8 cellular contexts compared by ENCODE assay signal in genomic region chr3:53890726-53891499, GRCh38. TPM values are rescaled to one million over a fixed set of nuclear protein-coding genes. Genes with fewer than 3 reads are reported as not detected.
DNase-seq lines count a peak whose midpoint lies in the region; ATAC-seq, FAIRE-seq and TF ChIP-seq lines count a peak whose summit lies in the region.

No MANE protein-coding gene starts in this region.

- WGBS in small intestine, 3 donors: 2 to 4% (median 4%) methylated on average over 22 of the region's 22 CpGs

- H3K27me3 ChIP-seq in RWPE2 (ENCODE audit: insufficient read depth, poor library complexity, severe bottlenecking) (no peaks in the 10 kb centered on the region), iPS-18a (ENCODE audit: control insufficient read depth, insufficient read depth, low read length) (no peaks in the 10 kb centered on the region), small intestine (ENCODE audit: control insufficient read depth in 2 of 2, insufficient read depth in 2 of 2, low read length in 2 of 2) (no peaks in the 10 kb centered on the region)

- H3K27ac ChIP-seq in RWPE2 (ENCODE audit: poor library complexity, severe bottlenecking): peak overlapping the region; percentile 20
- peak overlapping the region; percentile 73 for H3K27ac ChIP-seq in iPS-18a (ENCODE audit: low read length)
- H3K27ac ChIP-seq in small intestine (ENCODE audit: low read depth in 1 of 2, low read length in 1 of 2): peak overlapping the region; percentile 97 to 99

- H3K36me3 ChIP-seq in RWPE2 (ENCODE audit: low read depth) (peaks cover 39% of the 10 kb centered on the region), iPS-18a (ENCODE audit: control insufficient read depth, low read depth, low read length) (peaks cover 5% of the 10 kb centered on the region), small intestine (ENCODE audit: control insufficient read depth in 2 of 2, insufficient read depth in 2 of 2, low read length in 2 of 2) (peaks cover 0 to 5% of the 10 kb centered on the region in 2 donors)

- DNase-seq in A172 (ENCODE audit: low spot score) (peak; percentile 35), GM20000 (ENCODE audit: low spot score) (peak; percentile 34), RWPE2 (ENCODE audit: low spot score) (no peak), amniotic epithelial cell (ENCODE audit: low read depth) (peak; percentile 35), small intestine (peak; percentile 81), hippocampal formation (lab: John Stamatoyannopoulos, UW) (no peak)

- no peak for TF ChIP-seq CTCF in GM20000 (IDR thresholded peaks at IDR 0.05; ENCODE audit: extremely low read depth, missing control alignments)
- no peak for TF ChIP-seq CTCF in RWPE2 (IDR thresholded peaks at IDR 0.05; ENCODE audit: poor library complexity, severe bottlenecking)

- H3K4me1 ChIP-seq in RWPE2 (ENCODE audit: insufficient read depth, poor library complexity, severe bottlenecking) (peaks cover 15% of the 10 kb centered on the region), iPS-18a (ENCODE audit: control insufficient read depth, low read depth, low read length) (peaks cover 9% of the 10 kb centered on the region), small intestine (ENCODE audit: control insufficient read depth in 2 of 2, insufficient read depth in 1 of 2, low read depth in 1 of 2, low read length in 1 of 2) (peaks cover 2 to 14% of the 10 kb centered on the region in 2 donors)

- no peaks in the 10 kb centered on the region for H3K9me3 ChIP-seq in RWPE2 (ENCODE audit: severe bottlenecking)
- H3K9me3 ChIP-seq in iPS-18a (ENCODE audit: control insufficient read depth, low read depth, low read length): no peaks in the 10 kb centered on the region
- H3K9me3 ChIP-seq in small intestine (ENCODE audit: control insufficient read depth, low read depth): no peaks in the 10 kb centered on the region

- H3K9ac ChIP-seq in iPS-18a (ENCODE audit: low read length): peak overlapping the region; percentile 85

- ATAC-seq in RWPE2 (ENCODE audit: low read depth): peak; percentile 20; the same call in 1 of the 3 replicates
- ATAC-seq in GM18870 (IDR thresholded peaks at IDR 0.05; ENCODE audit: unreplicated experiment): no peak

- H3K4me3 ChIP-seq in RWPE2 (ENCODE audit: severe bottlenecking): peak overlapping the region; percentile 74
- H3K4me3 ChIP-seq in iPS-18a (ENCODE audit: low read length): peak overlapping the region; percentile 95
- H3K4me3 ChIP-seq in small intestine (ENCODE audit: low read depth in 1 of 2, low read length in 2 of 2): peak overlapping the region; percentile 83 to 87

- no peak for FAIRE-seq in small intestine (lab: Jason Lieb, UNC)

RNA-seq across cellular contexts. Expression of gene SELENOK, which starts 0.7 kb away (rescaled TPM):
- 40.9 and 52.5 TPM in 2 replicates for total RNA-seq in A172 (2014; rRNA removed; shearing (Covaris generic))
- polyA plus RNA-seq in small intestine: 100 to 1,000 TPM in 1 of 3 donors, 10 to 100 TPM in 2; 62.3 to 115 (median 79.4) TPM

RNA-seq across cellular contexts. Expression of gene ACTR8, which starts 9.0 kb away (rescaled TPM):
- total RNA-seq in A172 (2014; rRNA removed; shearing (Covaris generic)): 20.2 and 24.1 TPM in 2 replicates
- polyA plus RNA-seq in small intestine: 1 to 10 TPM; 6.2 to 9.4 (median 6.9) TPM

RNA-seq across cellular contexts. Expression of gene IL17RB, which starts 44.5 kb away (rescaled TPM):
- not detected in 2 replicates for total RNA-seq in A172 (2014; rRNA removed; shearing (Covaris generic))
- 10 to 100 TPM in 1 of 3 donors, 1 to 10 TPM in 2; 2.4 to 10.5 (median 9.2) TPM for polyA plus RNA-seq in small intestine

RNA-seq across cellular contexts. Expression of gene CHDH, which starts 44.7 kb away (rescaled TPM):
- total RNA-seq in A172 (2014; rRNA removed; shearing (Covaris generic)): 0.55 and 0.67 TPM in 2 replicates
- 1 to 10 TPM; 2.2 to 8.5 (median 7.4) TPM for polyA plus RNA-seq in small intestine

Comparison
In these comparisons a context has a peak if more than half of its experiments do, and no peak if none do; other contexts are left out.
1. DNase-seq: peak in A172 (single experiment), GM20000 (single experiment), amniotic epithelial cell (single experiment) and small intestine (single experiment); none in RWPE2 (single experiment) and hippocampal formation (0 of 2).
2. H3K27ac ChIP-seq: peak in every context shown above with its lines; median percentile 98 in small intestine; 73 in iPS-18a; 20 in RWPE2.
3. Peak in every context shown above with its lines, with median percentiles within 50 percentile points of each other: H3K4me3 ChIP-seq.